Comparison of ENCODE assay signal across 9 cellular contexts in genomic region chr10:89001428-89002072, GRCh38. TPM values are rescaled to one million over a fixed set of nuclear protein-coding genes. Genes with fewer than 3 reads are reported as not detected.
DNase-seq lines count a peak whose midpoint lies in the region; ATAC-seq, FAIRE-seq and TF ChIP-seq lines count a peak whose summit lies in the region.
"Had no signal": no experiment of that assay in that cellular context is flagged by ENCODE, and none has a peak within 500 bp of the region (broad histone marks: within the 10 kb centered on the region; RNA-seq: fewer than 3 reads in every experiment).

No MANE protein-coding gene starts in this region.

- intact Hi-C loops in GM12878 (cut with micrococcal nuclease; ENCODE audit: unreplicated experiment) = no loop called here

- peaks cover 38% of the 10 kb centered on the region for H3K36me3 Mint-ChIP-seq in activated naive CD4-positive, alpha-beta T cell treated with anti-CD3 and anti-CD28 coated beads, Interleukin-2, amount 10 ng/mL, durations not matched to agents 7 days and 5 days
- H3K36me3 Mint-ChIP-seq in type B pancreatic cell (no peaks in the 10 kb centered on the region), progenitor cell of endocrine pancreas (ENCODE audit: insufficient read depth) (no peaks in the 10 kb centered on the region)

- H3K27me3 Mint-ChIP-seq in activated naive CD4-positive, alpha-beta T cell treated with anti-CD3 and anti-CD28 coated beads, Interleukin-2, amount 10 ng/mL, durations not matched to agents 7 days and 5 days = no peaks in the 10 kb centered on the region
- H3K27me3 Mint-ChIP-seq in type B pancreatic cell = peaks cover 3% of the 10 kb centered on the region
- peaks cover 11% of the 10 kb centered on the region for H3K27me3 Mint-ChIP-seq in progenitor cell of endocrine pancreas

- RAD21 ChIA-PET in GM12878 (lab: Charles Lee; ENCODE audit: unreplicated experiment) = interaction anchor here (0.7 to 1.8 kb wide), 9 partner anchors 8 to 242 kb away, joined by 3 to 8 read pairs (median 4); partner anchors contain the start of gene FAS

- H3K4me1 Mint-ChIP-seq in activated naive CD4-positive, alpha-beta T cell treated with anti-CD3 and anti-CD28 coated beads, Interleukin-2, amount 10 ng/mL, durations not matched to agents 7 days and 5 days = peaks cover 72% of the 10 kb centered on the region
- peaks cover 9% of the 10 kb centered on the region for H3K4me1 Mint-ChIP-seq in type B pancreatic cell (ENCODE audit: unreplicated experiment)
- H3K4me1 Mint-ChIP-seq in progenitor cell of endocrine pancreas (ENCODE audit: low read depth) = no peaks in the 10 kb centered on the region

- H3K9me3 ChIP-seq in GM12878 (replicated peaks; ENCODE audit: control insufficient read depth, insufficient read depth, low read length) = no peaks in the 10 kb centered on the region

- TF ChIP-seq POLR2A in GM12878 (IDR thresholded peaks at IDR 0.05; ENCODE audit: low read depth, low read length) = no peak

- no peak for TF ChIP-seq RAD21 in GM12878 (IDR thresholded peaks at IDR 0.05; ENCODE audit: insufficient read depth, low read depth, low read length)

- no peaks in the 10 kb centered on the region for H3K27me3 ChIP-seq in GM12878 (replicated peaks in 1 of 2; ENCODE audit: control insufficient read depth in 2 of 2, insufficient read depth in 2 of 2, low read length in 1 of 2)

- in situ Hi-C loops in GM12878 (cut with MboI) = no loop called here

- no peak overlapping the region for H3K9ac ChIP-seq in GM12878 (ENCODE audit: control insufficient read depth, insufficient read depth, low read length)

- TF ChIP-seq EP300 in GM12878 (IDR thresholded peaks at IDR 0.05; ENCODE audit: borderline replicate concordance in 1 of 2, control insufficient read depth in 1 of 2, low read depth in 2 of 2, low read length in 2 of 2) = no peak

- DNase-seq in activated naive CD4-positive, alpha-beta T cell treated with anti-CD3 and anti-CD28 coated beads, Interleukin-2, amount 10 ng/mL, durations not matched to agents 7 days and 5 days = peak; percentile 27
- DNase-seq in activated naive CD4-positive, alpha-beta T cell treated with Interleukin-2 at 50 U/mL for 16 hours = no peak
- DNase-seq in GM12878 (ENCODE audit: low read depth, low spot score) (no peak), left kidney (ENCODE audit: low read depth, low spot score) (peak; percentile 71), type B pancreatic cell (ENCODE audit: extremely low spot score, unreplicated experiment) (no peak), pons (ENCODE audit: low spot score) (no peak), frontal cortex (ENCODE audit: low spot score in 2 of 2) (no peak), progenitor cell of endocrine pancreas (ENCODE audit: low spot score, unreplicated experiment) (no peak)
- DNase-seq: hypothalamus had no signal

- FAIRE-seq in GM12878 (lab: Jason Lieb, UNC) (no peak), frontal cortex (lab: Jason Lieb, UNC) (no peak)

- 10% methylated on average over 7 of the region's 7 CpGs for WGBS in GM12878 (ENCODE audit: insufficient coverage, insufficient replicate concordance, low lambda C conversion rate, missing lambda C conversion rate)

- peaks cover 42% of the 10 kb centered on the region for H3K4me1 ChIP-seq in GM12878 (ENCODE audit: control insufficient read depth, insufficient read depth, low read length)

- no peak overlapping the region for H2AFZ ChIP-seq in GM12878 (ENCODE audit: control insufficient read depth, low read depth, low read length)

- BruUV-seq in GM12878 (replicated peaks; lab: Mats Ljungman, UMichigan) = no TSS peak

- peak overlapping the region; percentile 57 for H3K27ac ChIP-seq in GM12878 (ENCODE audit: control insufficient read depth, insufficient read depth)

- H3K4me2 ChIP-seq in GM12878 (ENCODE audit: control insufficient read depth, insufficient read depth) = peak overlapping the region; percentile 79

- H3K79me2 ChIP-seq in GM12878 (ENCODE audit: control insufficient read depth, insufficient read depth, low read length) = peaks cover 76% of the 10 kb centered on the region

- H3K36me3 ChIP-seq in GM12878 (ENCODE audit: control insufficient read depth in 2 of 2, insufficient read depth in 2 of 2, low read length in 1 of 2) = peaks cover 0 to 9% of the 10 kb centered on the region in 2 experiments

- peak; percentile 17 for ATAC-seq in GM12878

- H3K4me3 ChIP-seq in GM12878 = peak overlapping the region; percentile 6; the same call in 1 of the 2 replicates

- peak overlapping the region; percentile 3 for H3K4me3 Mint-ChIP-seq in activated naive CD4-positive, alpha-beta T cell treated with anti-CD3 and anti-CD28 coated beads, Interleukin-2, amount 10 ng/mL, durations not matched to agents 7 days and 5 days
- no peak overlapping the region for H3K4me3 Mint-ChIP-seq in type B pancreatic cell
- H3K4me3 Mint-ChIP-seq in progenitor cell of endocrine pancreas (ENCODE audit: low read depth) = no peak overlapping the region

- H3K27ac Mint-ChIP-seq in activated naive CD4-positive, alpha-beta T cell treated with anti-CD3 and anti-CD28 coated beads, Interleukin-2, amount 10 ng/mL, durations not matched to agents 7 days and 5 days = peak overlapping the region; percentile 79
- H3K27ac Mint-ChIP-seq in type B pancreatic cell (peak overlapping the region; percentile 12), progenitor cell of endocrine pancreas (no peak overlapping the region)

- TF ChIP-seq CTCF in GM12878 (IDR thresholded peaks at IDR 0.05 in 2 of 3, conservative IDR thresholded peaks at IDR 0.05 in 1 of 3; ENCODE audit: control insufficient read depth in 2 of 3, extremely low read depth in 1 of 3, insufficient read depth in 1 of 3, low read depth in 3 of 3, low read length in 3 of 3) (no peak), type B pancreatic cell (conservative IDR thresholded peaks at IDR 0.05) (no peak), progenitor cell of endocrine pancreas (IDR thresholded peaks at IDR 0.05; ENCODE audit: unreplicated experiment) (no peak)

- CTCF ChIA-PET in activated naive CD4-positive, alpha-beta T cell treated with anti-CD3 and anti-CD28 coated beads, Interleukin-2, amount 10 ng/mL, durations not matched to agents 7 days and 5 days (lab: Charles Lee) = interaction anchor here (0.6 to 1.7 kb wide), 6 partner anchors 9 to 86 kb away, joined by 3 to 12 read pairs (median 3); no protein-coding TSS in a partner anchor
- CTCF ChIA-PET in GM12878 (lab: Yijun Ruan, JAX) = interaction anchor here (0.6 to 5.3 kb wide), 10 partner anchors 11 to 166 kb away, joined by 3 to 33 read pairs (median 4); partner anchors contain the start of gene FAS

- SMC1A ChIA-PET in GM12878 (lab: Charles Lee; ENCODE audit: uncharacterized antibody, unreplicated experiment) = interaction anchor here (0.6 to 9.6 kb wide), 7 partner anchors 9 to 98 kb away, joined by 3 to 76 read pairs (median 4); partner anchors contain the start of gene FAS

- POLR2A ChIA-PET in GM12878 (lab: Charles Lee) = interaction anchor here (0.6 to 1.3 kb wide), 4 partner anchors 9 to 351 kb away, joined by 3 to 6 read pairs (median 4); partner anchors contain the start of gene FAS

- no peaks in the 10 kb centered on the region; the same call in 1 of the 2 replicates for H4K20me1 ChIP-seq in GM12878 (ENCODE audit: control insufficient read depth, insufficient read depth)

- H3K9me3 Mint-ChIP-seq in activated naive CD4-positive, alpha-beta T cell treated with anti-CD3 and anti-CD28 coated beads, Interleukin-2, amount 10 ng/mL, durations not matched to agents 7 days and 5 days = no peaks in the 10 kb centered on the region
- H3K9me3 Mint-ChIP-seq in type B pancreatic cell (no peaks in the 10 kb centered on the region), progenitor cell of endocrine pancreas (ENCODE audit: low read depth) (no peaks in the 10 kb centered on the region)

RNA-seq across cellular contexts. Expression of gene FAS, which starts 11.0 kb away (rescaled TPM):
- total RNA-seq in GM12878 (2013; cell fraction: nucleolus; rRNA removed) = 387 and 393 TPM in 2 replicates
- total RNA-seq in GM12878 (2014; rRNA removed) = 70.0 and 85.3 TPM in 2 replicates
- 78.2 and 82.0 TPM in 2 replicates for total RNA-seq in GM12878 (2014; rRNA removed; fragmentation: Illumina TruSeq; extraction: Trizol)
- 61.1 and 62.9 TPM in 2 replicates for total RNA-seq in GM12878 (2021)
- 25.2 TPM for polyA plus RNA-seq in GM12878 (2011; ENCODE audit: low read depth)
- polyA plus RNA-seq in GM12878 (2011; rRNA removed) = 147 and 217 TPM in 2 replicates
- polyA plus RNA-seq in GM12878 (2011; cell fraction: cytosol; rRNA removed) = 63.3 and 70.5 TPM in 2 replicates
- polyA plus RNA-seq in GM12878 (2011; cell fraction: nucleus; rRNA removed) = 80.6 and 126 TPM in 2 replicates
- 42.9 and 53.2 TPM in 2 replicates for polyA plus RNA-seq in GM12878 (2012)
- polyA plus RNA-seq in GM12878 (2014; fragmentation: Illumina TruSeq; extraction: Trizol) = 89.8 and 117 TPM in 2 replicates
- polyA plus RNA-seq in GM12878 (2014; fragmentation: Nextera tagmentation; extraction: Ambion mirVana) = 10 to 100 TPM; 50.1 to 54.9 TPM
- polyA plus RNA-seq in GM12878 (2014; rRNA removed) = 46.4 and 55.8 TPM in 2 replicates
- polyA plus RNA-seq in GM12878 (2016; fragmentation: Nextera tagmentation; extraction: Ambion mirVana) = 10 to 100 TPM; 69.9 to 73.7 TPM
- 125 and 188 TPM in 2 replicates for polyA minus RNA-seq in GM12878 (2011; rRNA and poly(A)+ RNA removed)
- 40.6 and 46.1 TPM in 2 replicates for polyA minus RNA-seq in GM12878 (2011; cell fraction: cytosol; rRNA and poly(A)+ RNA removed)
- polyA minus RNA-seq in GM12878 (2011; cell fraction: nucleus; rRNA and poly(A)+ RNA removed) = 104 and 109 TPM in 2 replicates
- 8.1 and 9.2 TPM in 2 replicates for total RNA-seq in type B pancreatic cell (ENCODE audit: low replicate concordance)
- total RNA-seq in frontal cortex = 1.6 TPM
- 1.9 and 2.7 TPM in 2 replicates for total RNA-seq in progenitor cell of endocrine pancreas

RNA-seq across cellular contexts. Expression of gene ACTA2, which starts 49.0 kb away (rescaled TPM):
- 23.9 and 26.3 TPM in 2 replicates for total RNA-seq in GM12878 (2013; cell fraction: nucleolus; rRNA removed)
- 25.3 and 32.5 TPM in 2 replicates for total RNA-seq in GM12878 (2014; rRNA removed)
- 19.1 and 19.7 TPM in 2 replicates for total RNA-seq in GM12878 (2014; rRNA removed; fragmentation: Illumina TruSeq; extraction: Trizol)
- total RNA-seq in GM12878 (2021) = 38.4 and 39.2 TPM in 2 replicates
- 43.4 TPM for polyA plus RNA-seq in GM12878 (2011; ENCODE audit: low read depth)
- polyA plus RNA-seq in GM12878 (2011; rRNA removed) = 18.1 and 32.2 TPM in 2 replicates
- polyA plus RNA-seq in GM12878 (2011; cell fraction: cytosol; rRNA removed) = 54.6 and 70.4 TPM in 2 replicates
- 40.9 and 41.4 TPM in 2 replicates for polyA plus RNA-seq in GM12878 (2011; cell fraction: nucleus; rRNA removed)
- 45.7 and 60.9 TPM in 2 replicates for polyA plus RNA-seq in GM12878 (2012)
- 39.5 and 39.9 TPM in 2 replicates for polyA plus RNA-seq in GM12878 (2014; fragmentation: Illumina TruSeq; extraction: Trizol)
- polyA plus RNA-seq in GM12878 (2014; fragmentation: Nextera tagmentation; extraction: Ambion mirVana) = 10 to 100 TPM in 1 of 2 experiments, 1 to 10 TPM in 1; 7.4 to 11.6 TPM
- 23.9 and 32.0 TPM in 2 replicates for polyA plus RNA-seq in GM12878 (2014; rRNA removed)
- polyA plus RNA-seq in GM12878 (2016; fragmentation: Nextera tagmentation; extraction: Ambion mirVana) = 10 to 100 TPM; 75.4 to 78.2 TPM
- 44.8 and 58.0 TPM in 2 replicates for polyA minus RNA-seq in GM12878 (2011; rRNA and poly(A)+ RNA removed)
- polyA minus RNA-seq in GM12878 (2011; cell fraction: cytosol; rRNA and poly(A)+ RNA removed) = 28.2 and 29.3 TPM in 2 replicates
- polyA minus RNA-seq in GM12878 (2011; cell fraction: nucleus; rRNA and poly(A)+ RNA removed) = 19.0 and 37.1 TPM in 2 replicates
- total RNA-seq in type B pancreatic cell (ENCODE audit: low replicate concordance) = 38.1 and 76.5 TPM in 2 replicates
- 26.1 TPM for total RNA-seq in frontal cortex
- total RNA-seq in progenitor cell of endocrine pancreas = 4.1 and 6.0 TPM in 2 replicates

Comparison
In these comparisons a context has a peak if more than half of its experiments do, and no peak if none do; other contexts are left out.
1. DNase-seq: peak in activated naive CD4-positive, alpha-beta T cell treated with anti-CD3 and anti-CD28 coated beads, Interleukin-2, amount 10 ng/mL, durations not matched to agents 7 days and 5 days (single experiment) and left kidney (single experiment); none in activated naive CD4-positive, alpha-beta T cell treated with Interleukin-2 at 50 U/mL for 16 hours (single experiment), GM12878 (single experiment), type B pancreatic cell (single experiment), pons (single experiment), frontal cortex (0 of 2) and progenitor cell of endocrine pancreas (single experiment).